23 cellular contexts compared by ENCODE assay signal in the genomic region with DNA sequence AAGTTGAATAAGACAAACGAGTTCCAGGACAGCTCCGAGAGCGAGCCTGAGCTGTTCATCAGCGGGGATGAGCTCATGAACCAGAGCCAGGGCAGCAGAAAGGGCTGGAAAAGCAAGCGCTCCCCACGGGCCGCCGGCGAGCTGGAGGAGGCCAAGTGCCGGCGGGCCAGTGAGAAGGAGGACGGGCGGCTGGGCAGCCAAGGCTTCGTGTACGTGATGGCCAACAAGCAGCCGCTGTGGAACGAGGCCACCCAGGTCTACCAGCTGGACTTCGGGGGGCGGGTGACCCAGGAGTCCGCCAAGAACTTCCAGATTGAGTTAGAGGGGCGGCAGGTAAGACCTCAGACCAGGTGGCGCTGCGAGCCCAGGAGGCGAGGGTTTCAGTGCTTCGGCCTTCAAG.
"Had no signal": no experiment of that assay in that cellular context is flagged by ENCODE, and none has a peak within 500 bp of the region (broad histone marks: within the 10 kb centered on the region; RNA-seq: fewer than 3 reads in every experiment).

No MANE protein-coding gene starts in this region.

- H3K27me3 ChIP-seq: adrenal gland had no signal

- H3K27ac ChIP-seq: adrenal gland, WERI-Rb-1 had no signal

- H3K9me3 Mint-ChIP-seq: activated CD4-positive, alpha-beta memory T cell treated with anti-CD3 and anti-CD28 coated beads, Interleukin-2, amount 10 ng/mL, durations not matched to agents 7 days and 5 days; activated naive CD8-positive, alpha-beta T cell treated with anti-CD3 and anti-CD28 coated beads, Interleukin-2, amount 10 ng/mL, durations not matched to agents 7 days and 5 days; T-cell had no signal

- H3K27ac Mint-ChIP-seq: activated CD4-positive, alpha-beta memory T cell treated with anti-CD3 and anti-CD28 coated beads, Interleukin-2, amount 10 ng/mL, durations not matched to agents 7 days and 5 days; activated CD4-positive, alpha-beta T cell treated with anti-CD3 and anti-CD28 coated beads for 36 hours; T-cell had no signal

- FAIRE-seq: TTC549 had no signal

- H3K27me3 Mint-ChIP-seq: activated CD4-positive, alpha-beta memory T cell treated with anti-CD3 and anti-CD28 coated beads, Interleukin-2, amount 10 ng/mL, durations not matched to agents 7 days and 5 days; activated CD4-positive, alpha-beta T cell treated with anti-CD3 and anti-CD28 coated beads for 36 hours; activated naive CD8-positive, alpha-beta T cell treated with anti-CD3 and anti-CD28 coated beads, Interleukin-2, amount 10 ng/mL, durations not matched to agents 7 days and 5 days; T-cell had no signal

- DNase-seq: activated CD4-positive, alpha-beta memory T cell treated with anti-CD3 and anti-CD28 coated beads, Interleukin-2, amount 10 ng/mL, durations not matched to agents 7 days and 5 days; activated CD4-positive, alpha-beta T cell treated with anti-CD3 and anti-CD28 coated beads for 36 hours; activated CD4-positive, alpha-beta T cell treated with anti-CD3 and anti-CD28 coated beads, Interleukin-2, amount 50 U/mL, for 1 hour; activated naive CD4-positive, alpha-beta T cell treated with anti-CD3 and anti-CD28 coated beads, Interleukin-2, amount 50 U/mL, for 16 hours; activated naive CD8-positive, alpha-beta T cell treated with anti-CD3 and anti-CD28 coated beads, Interleukin-2, amount 10 ng/mL, durations not matched to agents 7 days and 5 days; activated T-cell treated with anti-CD3 and anti-CD28 coated beads, Interleukin-2, amount 50 U/mL, for 1 hour; adrenal gland; anterior cingulate cortex; KBM-7; NCI-H1105; NCI-H1436; NCI-H1694 treated with DMSO at 0.1 percent for 48 hours; NCI-H2029 treated with DMSO at 0.1 percent for 48 hours; NCI-H345; NCI-H510A; NCI-H526 treated with DMSO at 0.1 percent for 48 hours; NK-92 treated with Interleukin-12 subunit alpha and Interleukin-12 subunit beta, amount 100 ng/mL, for 24 hours; SIG-M5; T-cell; T-helper 2 cell; T1000; WERI-Rb-1 had no signal

- H3K36me3 Mint-ChIP-seq: activated naive CD8-positive, alpha-beta T cell treated with anti-CD3 and anti-CD28 coated beads, Interleukin-2, amount 10 ng/mL, durations not matched to agents 7 days and 5 days had no signal

- H3K4me3 ChIP-seq: adrenal gland had no signal

- H3K4me1 ChIP-seq: adrenal gland had no signal

- H3K4me3 Mint-ChIP-seq: activated CD4-positive, alpha-beta memory T cell treated with anti-CD3 and anti-CD28 coated beads, Interleukin-2, amount 10 ng/mL, durations not matched to agents 7 days and 5 days; activated CD4-positive, alpha-beta T cell treated with anti-CD3 and anti-CD28 coated beads for 36 hours; activated naive CD8-positive, alpha-beta T cell treated with anti-CD3 and anti-CD28 coated beads, Interleukin-2, amount 10 ng/mL, durations not matched to agents 7 days and 5 days; T-cell had no signal

- H3K4me1 Mint-ChIP-seq: activated CD4-positive, alpha-beta memory T cell treated with anti-CD3 and anti-CD28 coated beads, Interleukin-2, amount 10 ng/mL, durations not matched to agents 7 days and 5 days; activated CD4-positive, alpha-beta T cell treated with anti-CD3 and anti-CD28 coated beads for 36 hours; activated naive CD8-positive, alpha-beta T cell treated with anti-CD3 and anti-CD28 coated beads, Interleukin-2, amount 10 ng/mL, durations not matched to agents 7 days and 5 days; T-cell had no signal

- H3K9me3 ChIP-seq: adrenal gland had no signal

- ATAC-seq: activated CD4-positive, alpha-beta T cell treated with anti-CD3 and anti-CD28 coated beads for 36 hours; T-cell had no signal
